In the genomic region with DNA sequence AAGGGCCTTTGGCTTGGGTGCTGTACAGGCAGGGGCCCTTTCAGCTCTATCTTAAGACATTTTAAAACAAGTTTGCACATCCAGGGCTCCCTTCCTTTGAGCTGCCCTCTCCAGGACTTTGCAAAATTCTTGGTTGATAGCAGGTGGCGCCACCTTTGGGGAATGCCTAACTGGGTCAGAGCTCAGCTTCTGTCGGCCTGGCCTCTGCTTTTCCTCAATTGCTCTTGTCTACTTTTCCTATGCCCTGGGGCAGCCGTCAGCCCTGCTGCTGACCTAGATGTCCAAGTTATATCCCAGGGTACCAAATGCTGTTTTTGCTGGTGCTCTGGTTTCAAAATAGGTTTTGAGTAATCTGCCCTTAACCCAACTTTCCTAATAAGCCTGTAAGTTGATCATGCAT, we compare ENCODE assay signal across 13 cellular contexts.
A peak's percentile ranks its signal among the peaks of the same experiment; 100 is the strongest.
DNase-seq lines count a peak whose midpoint lies in the region; ATAC-seq and TF ChIP-seq lines count a peak whose summit lies in the region.
"Had no signal": no experiment of that assay in that cellular context is flagged by ENCODE, and none has a peak within 500 bp of the region (broad histone marks: within the 10 kb centered on the region; RNA-seq: fewer than 3 reads in every experiment).

No MANE protein-coding gene starts in this region.

- CTCF ChIA-PET in activated naive CD4-positive, alpha-beta T cell treated with anti-CD3 and anti-CD28 coated beads, Interleukin-2, amount 10 ng/mL, durations not matched to agents 7 days and 5 days (lab: Charles Lee), result interaction anchor here (0.8 to 1.6 kb wide), 4 partner anchors 13 to 169 kb away, joined by 3 to 9 read pairs (median 4); no protein-coding TSS in a partner anchor

- H3K27me3 Mint-ChIP-seq in activated naive CD8-positive, alpha-beta T cell, result no peaks in the 10 kb centered on the region
- no peaks in the 10 kb centered on the region for H3K27me3 Mint-ChIP-seq in activated naive CD8-positive, alpha-beta T cell treated with anti-CD3 and anti-CD28 coated beads, Interleukin-2, amount 50 U/mL, for 24 hours
- no peaks in the 10 kb centered on the region for H3K27me3 Mint-ChIP-seq in activated naive CD4-positive, alpha-beta T cell treated with anti-CD3 and anti-CD28 coated beads, Interleukin-2, amount 10 ng/mL, durations not matched to agents 7 days and 5 days

- DNase-seq in activated naive CD8-positive, alpha-beta T cell treated with anti-CD3 and anti-CD28 coated beads, Interleukin-2, amount 50 U/mL, for 24 hours, result no peak
- DNase-seq in NCI-H226 (peak; percentile 37), SHP77 (lab: John Stamatoyannopoulos, UW) (no peak), GM20000 (ENCODE audit: low spot score) (no peak)
- peak; percentile 54 for DNase-seq in activated naive CD4-positive, alpha-beta T cell treated with anti-CD3 and anti-CD28 coated beads, Interleukin-2, amount 10 ng/mL, durations not matched to agents 7 days and 5 days
- peak; percentile 32 for DNase-seq in stimulated activated CD8-positive, alpha-beta memory T cell treated with anti-CD3 and anti-CD28 coated beads, Interleukin-4, amount 100 ng/mL, for 48 hours
- DNase-seq: activated CD8-positive, alpha-beta memory T cell treated with anti-CD3 and anti-CD28 coated beads for 24 hours; kidney glomerular epithelial cell; NCI-H1436; pancreas had no signal

- H3K4me3 Mint-ChIP-seq in activated naive CD8-positive, alpha-beta T cell, result no peak overlapping the region
- no peak overlapping the region for H3K4me3 Mint-ChIP-seq in activated naive CD8-positive, alpha-beta T cell treated with anti-CD3 and anti-CD28 coated beads, Interleukin-2, amount 50 U/mL, for 24 hours
- no peak overlapping the region for H3K4me3 Mint-ChIP-seq in activated naive CD4-positive, alpha-beta T cell treated with anti-CD3 and anti-CD28 coated beads, Interleukin-2, amount 10 ng/mL, durations not matched to agents 7 days and 5 days

- H3K36me3 Mint-ChIP-seq in activated naive CD8-positive, alpha-beta T cell, result peaks cover 40% of the 10 kb centered on the region
- H3K36me3 Mint-ChIP-seq in activated naive CD8-positive, alpha-beta T cell treated with anti-CD3 and anti-CD28 coated beads, Interleukin-2, amount 50 U/mL, for 24 hours (ENCODE audit: low read depth), result peaks cover 71% of the 10 kb centered on the region
- H3K36me3 Mint-ChIP-seq in activated naive CD4-positive, alpha-beta T cell treated with anti-CD3 and anti-CD28 coated beads, Interleukin-2, amount 10 ng/mL, durations not matched to agents 7 days and 5 days, result peaks cover 69% of the 10 kb centered on the region

- H3K9me3 Mint-ChIP-seq in activated naive CD8-positive, alpha-beta T cell (ENCODE audit: low read depth), result no peaks in the 10 kb centered on the region
- no peaks in the 10 kb centered on the region for H3K9me3 Mint-ChIP-seq in activated naive CD8-positive, alpha-beta T cell treated with anti-CD3 and anti-CD28 coated beads, Interleukin-2, amount 50 U/mL, for 24 hours
- no peaks in the 10 kb centered on the region for H3K9me3 Mint-ChIP-seq in activated naive CD4-positive, alpha-beta T cell treated with anti-CD3 and anti-CD28 coated beads, Interleukin-2, amount 10 ng/mL, durations not matched to agents 7 days and 5 days

- H3K27ac Mint-ChIP-seq in activated naive CD8-positive, alpha-beta T cell, result peak overlapping the region; percentile 41
- H3K27ac Mint-ChIP-seq in activated naive CD8-positive, alpha-beta T cell treated with anti-CD3 and anti-CD28 coated beads, Interleukin-2, amount 50 U/mL, for 24 hours, result no peak overlapping the region
- H3K27ac Mint-ChIP-seq in activated naive CD4-positive, alpha-beta T cell treated with anti-CD3 and anti-CD28 coated beads, Interleukin-2, amount 10 ng/mL, durations not matched to agents 7 days and 5 days, result no peak overlapping the region

- H3K4me1 Mint-ChIP-seq in activated naive CD8-positive, alpha-beta T cell (ENCODE audit: low read depth), result peaks cover 31% of the 10 kb centered on the region
- H3K4me1 Mint-ChIP-seq in activated naive CD8-positive, alpha-beta T cell treated with anti-CD3 and anti-CD28 coated beads, Interleukin-2, amount 50 U/mL, for 24 hours, result peaks cover 12% of the 10 kb centered on the region
- peaks cover 3% of the 10 kb centered on the region for H3K4me1 Mint-ChIP-seq in activated naive CD4-positive, alpha-beta T cell treated with anti-CD3 and anti-CD28 coated beads, Interleukin-2, amount 10 ng/mL, durations not matched to agents 7 days and 5 days

- TF ChIP-seq CTCF in GM20000 (IDR thresholded peaks at IDR 0.05; ENCODE audit: extremely low read depth, missing control alignments), result no peak

- no peak for ATAC-seq in activated naive CD8-positive, alpha-beta T cell treated with anti-CD3 and anti-CD28 coated beads, Interleukin-2, amount 50 U/mL, for 24 hours
- ATAC-seq in GM21529 (IDR thresholded peaks at IDR 0.05; ENCODE audit: unreplicated experiment), result no peak
- ATAC-seq: Right ventricle myocardium inferior had no signal

Comparison
In these comparisons a context has a peak if more than half of its experiments do, and no peak if none do; other contexts are left out.
1. DNase-seq: peak in NCI-H226 (single experiment), activated naive CD4-positive, alpha-beta T cell treated with anti-CD3 and anti-CD28 coated beads, Interleukin-2, amount 10 ng/mL, durations not matched to agents 7 days and 5 days (single experiment) and stimulated activated CD8-positive, alpha-beta memory T cell treated with anti-CD3 and anti-CD28 coated beads, Interleukin-4, amount 100 ng/mL, for 48 hours (single experiment); none in activated naive CD8-positive, alpha-beta T cell treated with anti-CD3 and anti-CD28 coated beads, Interleukin-2, amount 50 U/mL, for 24 hours (single experiment), SHP77 (0 of 2) and GM20000 (single experiment).